Comparison of ENCODE assay signal across 33 cellular contexts in genomic region chr15:99522288-99522687, GRCh38. TPM values are rescaled to one million over a fixed set of nuclear protein-coding genes. Genes with fewer than 3 reads are reported as not detected.
DNase-seq lines count a peak whose midpoint lies in the region; ATAC-seq, FAIRE-seq and TF ChIP-seq lines count a peak whose summit lies in the region.
"Had no signal": no experiment of that assay in that cellular context is flagged by ENCODE, and none has a peak within 500 bp of the region (broad histone marks: within the 10 kb centered on the region; RNA-seq: fewer than 3 reads in every experiment).

No MANE protein-coding gene starts in this region.

- intact Hi-C loops in left ventricle myocardium superior (cut with micrococcal nuclease), result no loop called here
- intact Hi-C loops in prostate gland (cut with DNase I), result no loop called here

- peaks cover 12% of the 10 kb centered on the region for H3K4me1 Mint-ChIP-seq in activated naive CD8-positive, alpha-beta T cell treated with anti-CD3 and anti-CD28 coated beads for 36 hours
- H3K4me1 Mint-ChIP-seq: H9, natural killer cell had no signal

- TF ChIP-seq CTCF in prostate gland (IDR thresholded peaks at IDR 0.05), result no peak

- 90% methylated on average over 4 of the region's 4 CpGs for WGBS in prostate gland

- peak; percentile 52 for FAIRE-seq in GM12891 (lab: Jason Lieb, UNC)
- FAIRE-seq: A204.1, keratinocyte had no signal

- TF ChIP-seq POLR2A in GM12891 (IDR thresholded peaks at IDR 0.05; ENCODE audit: low read depth, low read length) (no peak), prostate gland (IDR thresholded peaks at IDR 0.05) (no peak)

- ATAC-seq in GM18907 (IDR thresholded peaks at IDR 0.05; ENCODE audit: unreplicated experiment) (peak; percentile 53), HG02981 (IDR thresholded peaks at IDR 0.05; ENCODE audit: unreplicated experiment) (peak; percentile 54), left ventricle myocardium superior (no peak)
- ATAC-seq: activated CD8-positive, alpha-beta T cell treated with anti-CD3 and anti-CD28 coated beads for 36 hours; esophagus mucosa; natural killer cell had no signal

- no peak overlapping the region for H3K4me3 Mint-ChIP-seq in activated naive CD8-positive, alpha-beta T cell treated with anti-CD3 and anti-CD28 coated beads for 36 hours
- H3K4me3 Mint-ChIP-seq: activated CD8-positive, alpha-beta T cell treated with anti-CD3 and anti-CD28 coated beads for 36 hours; activated T-helper 1 cell treated with anti-CD3 and anti-CD28 coated beads, Interleukin-12 subunit alpha, Interleukin-12 subunit beta, Interleukin-2, Interleukin-4 antibody, amounts not matched to agents 30 ng/mL and 10 ng/mL and 1 ng/mL, durations not matched to agents 14 hours and 24 hours and 36 hours; CD4-positive, alpha-beta T cell; H9; natural killer cell had no signal

- H3K27me3 ChIP-seq in prostate gland (replicated peaks; ENCODE audit: insufficient read depth), result no peaks in the 10 kb centered on the region
- H3K27me3 ChIP-seq: brain microvascular endothelial cell, tibial nerve had no signal

- no peaks in the 10 kb centered on the region for H3K9me3 ChIP-seq in prostate gland
- H3K9me3 ChIP-seq: tibial nerve had no signal

- H3K9me3 Mint-ChIP-seq in activated naive CD8-positive, alpha-beta T cell treated with anti-CD3 and anti-CD28 coated beads for 36 hours, result peaks cover 16% of the 10 kb centered on the region
- H3K9me3 Mint-ChIP-seq: H9, natural killer cell had no signal

- no peak overlapping the region for H3K27ac Mint-ChIP-seq in activated naive CD8-positive, alpha-beta T cell treated with anti-CD3 and anti-CD28 coated beads for 36 hours
- H3K27ac Mint-ChIP-seq: activated CD8-positive, alpha-beta T cell treated with anti-CD3 and anti-CD28 coated beads for 36 hours; activated T-helper 1 cell treated with anti-CD3 and anti-CD28 coated beads, Interleukin-12 subunit alpha, Interleukin-12 subunit beta, Interleukin-2, Interleukin-4 antibody, amounts not matched to agents 30 ng/mL and 10 ng/mL and 1 ng/mL, durations not matched to agents 14 hours and 24 hours and 36 hours; CD4-positive, alpha-beta T cell; H9; natural killer cell had no signal

- no peak overlapping the region for H3K4me3 ChIP-seq in prostate gland
- H3K4me3 ChIP-seq: tibial nerve had no signal

- H3K27ac ChIP-seq in prostate gland, result no peak overlapping the region
- H3K27ac ChIP-seq: brain microvascular endothelial cell, tibial nerve had no signal

- DNase-seq in GM12891 (ENCODE audit: insufficient read length, low spot score) (no peak), NCI-H526 (lab: John Stamatoyannopoulos, UW) (peak; percentile 45 to 60), left ventricle myocardium superior (no peak), prostate gland (ENCODE audit: low spot score) (no peak), NCI-H748 (lab: John Stamatoyannopoulos, UW; ENCODE audit: unreplicated experiment) (no peak)
- no peak for DNase-seq in activated naive CD8-positive, alpha-beta T cell treated with anti-CD3 and anti-CD28 coated beads for 36 hours
- DNase-seq: activated CD8-positive, alpha-beta memory T cell treated with anti-CD3 and anti-CD28 coated beads, Interleukin-2, amount 50 U/mL, for 48 hours; activated CD8-positive, alpha-beta T cell treated with anti-CD3 and anti-CD28 coated beads for 36 hours; activated naive CD4-positive, alpha-beta T cell treated with anti-CD3 and anti-CD28 coated beads, Interleukin-2, amount 50 U/mL, for 16 hours; AML-193; amygdala; brain microvascular endothelial cell; CD4-positive, alpha-beta T cell; cerebellar nuclear complex; dermis blood vessel endothelial cell; DND-41; foreskin fibroblast; H9; head of caudate nucleus; natural killer cell; NCI-H1417; NCI-H2081; NCI-H446; nucleus accumbens; stimulated activated CD4-positive, alpha-beta T cell treated with anti-CD3 and anti-CD28 coated beads, Interleukin-4, amount 100 ng/mL, for 1 hour; SW 1271 had no signal

- H3K36me3 ChIP-seq in prostate gland, result no peaks in the 10 kb centered on the region
- H3K36me3 ChIP-seq: brain microvascular endothelial cell, tibial nerve had no signal

- H3K27me3 Mint-ChIP-seq in activated naive CD8-positive, alpha-beta T cell treated with anti-CD3 and anti-CD28 coated beads for 36 hours, result no peaks in the 10 kb centered on the region
- H3K27me3 Mint-ChIP-seq: activated CD8-positive, alpha-beta T cell treated with anti-CD3 and anti-CD28 coated beads for 36 hours; CD4-positive, alpha-beta T cell had no signal

- H3K4me1 ChIP-seq in prostate gland (replicated peaks), result no peaks in the 10 kb centered on the region
- H3K4me1 ChIP-seq: tibial nerve had no signal

- peaks cover 5% of the 10 kb centered on the region for H3K36me3 Mint-ChIP-seq in activated naive CD8-positive, alpha-beta T cell treated with anti-CD3 and anti-CD28 coated beads for 36 hours
- H3K36me3 Mint-ChIP-seq: natural killer cell had no signal

TF ChIP-seq in GM12891, 5 proteins besides CTCF, POLR2A, EP300 and RAD21:
- TF ChIP-seq SPI1 (IDR thresholded peaks at IDR 0.05; ENCODE audit: low read depth, low read length) (peak; percentile 18; the same call in 1 of the 2 replicates), POLR2AphosphoS5 (IDR thresholded peaks at IDR 0.05; ENCODE audit: low read depth, low read length) (no peak)
TF ChIP-seq in GM12891: peak in this region for 1.

RNA-seq across cellular contexts. Expression of gene MEF2A, which starts 43.5 kb away (rescaled TPM):
- 15.0 TPM for polyA plus RNA-seq in GM12891 (2012; ENCODE audit: low read depth, missing spikeins)
- total RNA-seq in left ventricle myocardium superior, result 160 TPM
- 10 to 100 TPM; 40.1 to 68.0 TPM for total RNA-seq in prostate gland
- 10 to 100 TPM; 20.9 to 21.9 TPM for total RNA-seq in activated naive CD8-positive, alpha-beta T cell treated with anti-CD3 and anti-CD28 coated beads for 36 hours

Comparison
In these comparisons a context has a peak if more than half of its experiments do, and no peak if none do; other contexts are left out.
1. DNase-seq: peak in NCI-H526 (2 of 2); none in GM12891 (single experiment), left ventricle myocardium superior (single experiment), prostate gland (single experiment), NCI-H748 (single experiment) and activated naive CD8-positive, alpha-beta T cell treated with anti-CD3 and anti-CD28 coated beads for 36 hours (single experiment).